16 cellular contexts compared by ENCODE assay signal in genomic region chr7:151700621-151701185, GRCh38.
DNase-seq lines count a peak whose midpoint lies in the region; ATAC-seq, FAIRE-seq and TF ChIP-seq lines count a peak whose summit lies in the region.
"Had no signal": no experiment of that assay in that cellular context is flagged by ENCODE, and none has a peak within 500 bp of the region (broad histone marks: within the 10 kb centered on the region; RNA-seq: fewer than 3 reads in every experiment).

No MANE protein-coding gene starts in this region.

- peak overlapping the region; percentile 83 to 89 for H3K27ac ChIP-seq in A549
- H3K27ac ChIP-seq in GM23248 = no peak overlapping the region
- H3K27ac ChIP-seq in kidney (ENCODE audit: low read depth in 2 of 2, low read length in 2 of 2) = no peak overlapping the region

- H3K9ac ChIP-seq in GM23248 (no peak overlapping the region), kidney (ENCODE audit: low read length in 2 of 2) (no peak overlapping the region)

- H3K36me3 ChIP-seq in GM23248 (ENCODE audit: low read depth) (no peaks in the 10 kb centered on the region), kidney (ENCODE audit: control insufficient read depth in 1 of 2, insufficient read depth in 2 of 2, low read length in 2 of 2) (no peaks in the 10 kb centered on the region)
- H3K36me3 ChIP-seq: gastroesophageal sphincter had no signal

- H3K4me3 ChIP-seq in A549 (no peak overlapping the region), GM23248 (no peak overlapping the region), astrocyte of the spinal cord (ENCODE audit: low read depth, low read length) (no peak overlapping the region), kidney (ENCODE audit: low read length in 2 of 2) (no peak overlapping the region)
- H3K4me3 ChIP-seq: gastroesophageal sphincter had no signal

- H3K4me2 ChIP-seq in A549 = no peak overlapping the region
- H3K4me2 ChIP-seq in GM23248 (ENCODE audit: unreplicated experiment) = no peak overlapping the region

- no peak for ATAC-seq in A549
- no peak for ATAC-seq in HG03280 (IDR thresholded peaks at IDR 0.05; ENCODE audit: unreplicated experiment)
- ATAC-seq in GM21619 (IDR thresholded peaks at IDR 0.05; ENCODE audit: unreplicated experiment) = no peak
- ATAC-seq: gastroesophageal sphincter had no signal

- TF ChIP-seq CTCF in A549 (IDR thresholded peaks at IDR 0.05) = no peak
- TF ChIP-seq CTCF in astrocyte of the spinal cord (IDR thresholded peaks at IDR 0.05; ENCODE audit: low read depth, low read length) = no peak
- no peak for TF ChIP-seq CTCF in kidney (IDR thresholded peaks at IDR 0.05; ENCODE audit: borderline replicate concordance, extremely low read depth, insufficient read depth)

- H3K4me1 ChIP-seq in A549 = peaks cover 67% of the 10 kb centered on the region
- peaks cover 9% of the 10 kb centered on the region for H3K4me1 ChIP-seq in GM23248 (ENCODE audit: insufficient read depth)
- peaks cover 8 to 9% of the 10 kb centered on the region in 2 donors for H3K4me1 ChIP-seq in kidney (ENCODE audit: control insufficient read depth in 1 of 2, insufficient read depth in 1 of 2, low read depth in 1 of 2, low read length in 2 of 2)

- TF ChIP-seq EP300 in A549 (IDR thresholded peaks at IDR 0.05) = no peak

- peaks cover 6% of the 10 kb centered on the region for H3F3A ChIP-seq in GM23248 (ENCODE audit: insufficient read depth)

- TF ChIP-seq POLR2A in A549 (IDR thresholded peaks at IDR 0.05; ENCODE audit: low read length) = no peak

- no peaks in the 10 kb centered on the region for H4K20me1 ChIP-seq in GM23248 (ENCODE audit: insufficient read depth)

- 89% methylated on average over 15 of the region's 15 CpGs for WGBS in A549 (ENCODE audit: missing lambda C conversion rate)
- 48 to 50% methylated on average over 15 of the region's 15 CpGs for whole genome bisulfite sequencing in GM23248 (ENCODE audit: low coverage in 1 of 2, low lambda C conversion rate in 2 of 2, missing lambda C conversion rate in 2 of 2), 2 experiments

- no peaks in the 10 kb centered on the region for H3K9me3 ChIP-seq in A549
- no peaks in the 10 kb centered on the region for H3K9me3 ChIP-seq in GM23248 (ENCODE audit: low read depth)
- no peaks in the 10 kb centered on the region for H3K9me3 ChIP-seq in kidney (ENCODE audit: control insufficient read depth in 1 of 2, low read length in 2 of 2)
- H3K9me3 ChIP-seq: gastroesophageal sphincter had no signal

- FAIRE-seq in A549 (lab: Jason Lieb, UNC) (no peak), kidney (lab: Jason Lieb, UNC) (no peak)

- CTCF ChIA-PET in A549 (lab: Yijun Ruan, JAX) = interaction anchor here (0.7 to 2.4 kb wide), 6 partner anchors 12 to 129 kb away, joined by 3 to 13 read pairs (median 3); no protein-coding TSS in a partner anchor

- no peaks in the 10 kb centered on the region for H3K9me2 ChIP-seq in GM23248 (ENCODE audit: insufficient read depth)

- DNase-seq in A549 (ENCODE audit: low read depth in 1 of 2, low spot score in 1 of 2) (no peak), GM23248 (peak; percentile 84), astrocyte of the spinal cord (ENCODE audit: low read depth, low spot score) (peak; percentile 53), kidney (peak; percentile 46), NCI-H2227 (lab: John Stamatoyannopoulos, UW; ENCODE audit: unreplicated experiment) (no peak), DMS79 (lab: John Stamatoyannopoulos, UW) (no peak)
- DNase-seq: activated CD4-positive, alpha-beta T cell treated with anti-CD3 and anti-CD28 coated beads, Interleukin-2, amount 50 U/mL, for 4 hours; activated T-cell treated with anti-CD3 and anti-CD28 coated beads, Interleukin-2, amount 50 U/mL, for 24 hours; H9; NCI-H1048; NCI-H2107; NCI-H526 treated with DMSO at 0.1 percent for 48 hours; stimulated activated CD4-positive, alpha-beta T cell treated with anti-CD3 and anti-CD28 coated beads, Interleukin-1b, Interleukin-23, amount 100 ng/mL, for 48 hours had no signal

- in situ Hi-C loops in GM23248 (cut with MboI) = no loop called here
- in situ Hi-C loops in astrocyte of the spinal cord (cut with HindIII; ENCODE audit: low sequenced_read_pairs) = no loop called here

- no peaks in the 10 kb centered on the region for H3K27me3 ChIP-seq in GM23248 (replicated peaks; ENCODE audit: insufficient read depth)
- H3K27me3 ChIP-seq: gastroesophageal sphincter had no signal

- intact Hi-C loops in kidney (cut with DNase I) = no loop called here

- TF ChIP-seq RAD21 in A549 (conservative IDR thresholded peaks at IDR 0.05 in 1 of 2, IDR thresholded peaks at IDR 0.05 in 1 of 2) = no peak

- POLR2A ChIA-PET in A549 (lab: Yijun Ruan, JAX) = no interaction called here

- no peaks in the 10 kb centered on the region for H3K79me2 ChIP-seq in GM23248 (ENCODE audit: insufficient read depth)

- no peak overlapping the region for H2AFZ ChIP-seq in GM23248

TF ChIP-seq in A549, 52 proteins besides CTCF, POLR2A, EP300 and RAD21:
- TF ChIP-seq RFX5 (IDR thresholded peaks at IDR 0.05) (no peak), USF2 (IDR thresholded peaks at IDR 0.05) (no peak), ZSCAN20 (CRISPR knock-in tag; IDR thresholded peaks at IDR 0.05) (no peak), CHD2 (IDR thresholded peaks at IDR 0.05; ENCODE audit: low read length, partially characterized antibody) (no peak), SREBF2 (IDR thresholded peaks at IDR 0.05) (no peak)

Comparison
In these comparisons a context has a peak if more than half of its experiments do, and no peak if none do; other contexts are left out.
1. DNase-seq: peak in GM23248 (single experiment), astrocyte of the spinal cord (single experiment) and kidney (single experiment); none in A549 (0 of 2), NCI-H2227 (single experiment) and DMS79 (single experiment).
2. H3K27ac ChIP-seq: peak in A549 (2 of 2); none in GM23248 (single experiment) and kidney (0 of 2).